ENCODE assay signal across 1 cellular context in genomic region chr17:65541453-65541852, GRCh38.
TF ChIP-seq lines count a peak whose summit lies in the region.

No MANE protein-coding gene starts in this region.

TF ChIP-seq in GM23338, 12 proteins besides CTCF, POLR2A, EP300 and RAD21 (continued from another document):
- no peak for TF ChIP-seq ZNF462 (CRISPR knock-in tag; IDR thresholded peaks at IDR 0.05)
- no peak for TF ChIP-seq STAT1 (IDR thresholded peaks at IDR 0.05; ENCODE audit: unreplicated experiment)
- TF ChIP-seq CREB1 (CRISPR knock-in tag; IDR thresholded peaks at IDR 0.05; ENCODE audit: low read depth) = no peak
- TF ChIP-seq EZH2phosphoT487 (IDR thresholded peaks at IDR 0.05; ENCODE audit: unreplicated experiment) = no peak
- TF ChIP-seq NANOG (IDR thresholded peaks at IDR 0.05; ENCODE audit: borderline replicate concordance) = no peak
- TF ChIP-seq POLR2AphosphoS5 (IDR thresholded peaks at IDR 0.05; ENCODE audit: low read depth) = no peak
- TF ChIP-seq ETS1 (IDR thresholded peaks at IDR 0.05) = no peak
- no peak for TF ChIP-seq REST (IDR thresholded peaks at IDR 0.05; ENCODE audit: unreplicated experiment)
